Comparison of ENCODE assay signal across 1 cellular context in the genomic region with DNA sequence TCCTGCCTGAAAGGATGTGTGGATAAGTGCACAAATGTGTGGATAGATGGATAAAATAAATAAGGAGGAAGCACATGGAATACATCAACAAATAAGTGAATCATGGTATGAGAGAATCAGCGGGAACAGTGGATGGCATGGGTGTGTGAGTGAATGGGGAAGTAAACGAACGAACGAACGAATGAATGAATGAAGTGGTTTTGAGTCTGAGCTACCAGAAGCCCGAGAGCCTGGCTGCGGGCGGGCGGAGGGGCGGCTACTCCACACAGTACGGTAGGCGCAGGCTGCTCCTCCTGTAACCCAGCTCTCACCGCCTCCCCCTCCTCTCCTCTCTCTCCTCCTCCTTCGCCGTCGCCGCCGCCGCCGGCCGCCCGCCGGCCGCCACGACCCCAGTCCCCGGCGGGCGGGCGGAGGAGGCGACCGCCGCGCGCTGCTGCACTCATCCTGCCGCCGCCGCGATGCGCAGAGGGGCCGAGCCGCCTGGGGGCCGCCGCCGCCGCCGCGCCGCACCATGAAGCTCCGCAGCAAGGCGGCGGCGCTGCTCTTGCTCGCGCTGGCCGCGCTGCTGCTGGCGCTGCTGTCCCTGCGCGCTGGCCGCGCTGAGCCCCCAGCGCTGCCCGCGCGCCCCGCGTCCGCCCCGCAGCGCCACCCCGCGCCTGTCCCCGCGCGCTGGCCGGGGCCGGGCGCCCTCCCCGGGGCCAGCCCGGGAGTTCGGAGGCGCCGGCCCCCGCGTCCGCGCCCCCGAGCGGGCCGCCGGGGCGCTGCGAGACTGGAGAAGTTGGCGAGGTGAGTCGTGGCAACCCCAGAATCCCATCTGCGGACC.
TF ChIP-seq lines count a peak whose summit lies in the region.

GXYLT2 (plus strand) TSS at position 324 of the 823 bp plus-strand sequence; CDS start at position 512, 188 bp downstream.

TF ChIP-seq in HepG2, 621 proteins besides CTCF, POLR2A, EP300 and RAD21 (continued from another document):
- TF ChIP-seq, protein P1, sequence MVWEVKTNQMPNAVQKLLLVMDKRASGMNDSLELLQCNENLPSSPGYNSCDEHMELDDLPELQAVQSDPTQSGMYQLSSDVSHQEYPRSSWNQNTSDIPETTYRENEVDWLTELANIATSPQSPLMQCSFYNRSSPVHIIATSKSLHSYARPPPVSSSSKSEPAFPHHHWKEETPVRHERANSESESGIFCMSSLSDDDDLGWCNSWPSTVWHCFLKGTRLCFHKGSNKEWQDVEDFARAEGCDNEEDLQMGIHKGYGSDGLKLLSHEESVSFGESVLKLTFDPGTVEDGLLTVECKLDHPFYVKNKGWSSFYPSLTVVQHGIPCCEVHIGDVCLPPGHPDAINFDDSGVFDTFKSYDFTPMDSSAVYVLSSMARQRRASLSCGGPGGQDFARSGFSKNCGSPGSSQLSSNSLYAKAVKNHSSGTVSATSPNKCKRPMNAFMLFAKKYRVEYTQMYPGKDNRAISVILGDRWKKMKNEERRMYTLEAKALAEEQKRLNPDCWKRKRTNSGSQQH (CRISPR knock-in tag; IDR thresholded peaks at IDR 0.05; ENCODE audit: low read depth), result peak; percentile 43; the same call in 1 of the 2 replicates
- TF ChIP-seq YEATS4 (CRISPR knock-in tag; IDR thresholded peaks at IDR 0.05; ENCODE audit: borderline replicate concordance) (peak; percentile 33; the same call in 1 of the 2 replicates), HIVEP1 (CRISPR knock-in tag; IDR thresholded peaks at IDR 0.05) (no peak), NR0B2 (CRISPR knock-in tag; IDR thresholded peaks at IDR 0.05) (no peak), ZNF782 (CRISPR knock-in tag; IDR thresholded peaks at IDR 0.05; ENCODE audit: borderline replicate concordance) (peak; percentile 64; the same call in 1 of the 2 replicates), STAG1 (CRISPR knock-in tag; IDR thresholded peaks at IDR 0.05) (no peak), RBFOX2 (IDR thresholded peaks at IDR 0.05; ENCODE audit: low read depth, low read length) (peak; percentile 51; the same call in 1 of the 2 replicates), SIX4 (CRISPR knock-in tag; IDR thresholded peaks at IDR 0.05) (no peak), KAT8 (CRISPR knock-in tag; IDR thresholded peaks at IDR 0.05) (no peak), RXRA (CRISPR knock-in tag; IDR thresholded peaks at IDR 0.05) (no peak), ADNP (CRISPR knock-in tag; IDR thresholded peaks at IDR 0.05) (0 out of 2 replicates have a peak, but pooled peaks have one; percentile 6), ZNF746 (CRISPR knock-in tag; IDR thresholded peaks at IDR 0.05) (no peak), ZNF24 (IDR thresholded peaks at IDR 0.05) (peak; percentile 93), ZKSCAN5 (CRISPR knock-in tag; IDR thresholded peaks at IDR 0.05) (peak; percentile 84; the same call in 1 of the 2 replicates), NR1H2 (CRISPR knock-in tag; IDR thresholded peaks at IDR 0.05; ENCODE audit: borderline replicate concordance, low read depth) (no peak), KMT2A (CRISPR knock-in tag; IDR thresholded peaks at IDR 0.05) (no peak), KDM2A (CRISPR knock-in tag; IDR thresholded peaks at IDR 0.05; ENCODE audit: borderline replicate concordance, low read depth) (peak; percentile 36; the same call in 1 of the 2 replicates), HNRNPLL (IDR thresholded peaks at IDR 0.05; ENCODE audit: low read depth, low read length, poor library complexity, severe bottlenecking) (peak; percentile 51)
- TF ChIP-seq, protein P2, sequence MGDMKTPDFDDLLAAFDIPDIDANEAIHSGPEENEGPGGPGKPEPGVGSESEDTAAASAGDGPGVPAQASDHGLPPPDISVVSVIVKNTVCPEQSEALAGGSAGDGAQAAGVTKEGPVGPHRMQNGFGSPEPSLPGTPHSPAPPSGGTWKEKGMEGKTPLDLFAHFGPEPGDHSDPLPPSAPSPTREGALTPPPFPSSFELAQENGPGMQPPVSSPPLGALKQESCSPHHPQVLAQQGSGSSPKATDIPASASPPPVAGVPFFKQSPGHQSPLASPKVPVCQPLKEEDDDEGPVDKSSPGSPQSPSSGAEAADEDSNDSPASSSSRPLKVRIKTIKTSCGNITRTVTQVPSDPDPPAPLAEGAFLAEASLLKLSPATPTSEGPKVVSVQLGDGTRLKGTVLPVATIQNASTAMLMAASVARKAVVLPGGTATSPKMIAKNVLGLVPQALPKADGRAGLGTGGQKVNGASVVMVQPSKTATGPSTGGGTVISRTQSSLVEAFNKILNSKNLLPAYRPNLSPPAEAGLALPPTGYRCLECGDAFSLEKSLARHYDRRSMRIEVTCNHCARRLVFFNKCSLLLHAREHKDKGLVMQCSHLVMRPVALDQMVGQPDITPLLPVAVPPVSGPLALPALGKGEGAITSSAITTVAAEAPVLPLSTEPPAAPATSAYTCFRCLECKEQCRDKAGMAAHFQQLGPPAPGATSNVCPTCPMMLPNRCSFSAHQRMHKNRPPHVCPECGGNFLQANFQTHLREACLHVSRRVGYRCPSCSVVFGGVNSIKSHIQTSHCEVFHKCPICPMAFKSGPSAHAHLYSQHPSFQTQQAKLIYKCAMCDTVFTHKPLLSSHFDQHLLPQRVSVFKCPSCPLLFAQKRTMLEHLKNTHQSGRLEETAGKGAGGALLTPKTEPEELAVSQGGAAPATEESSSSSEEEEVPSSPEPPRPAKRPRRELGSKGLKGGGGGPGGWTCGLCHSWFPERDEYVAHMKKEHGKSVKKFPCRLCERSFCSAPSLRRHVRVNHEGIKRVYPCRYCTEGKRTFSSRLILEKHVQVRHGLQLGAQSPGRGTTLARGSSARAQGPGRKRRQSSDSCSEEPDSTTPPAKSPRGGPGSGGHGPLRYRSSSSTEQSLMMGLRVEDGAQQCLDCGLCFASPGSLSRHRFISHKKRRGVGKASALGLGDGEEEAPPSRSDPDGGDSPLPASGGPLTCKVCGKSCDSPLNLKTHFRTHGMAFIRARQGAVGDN (CRISPR knock-in tag; IDR thresholded peaks at IDR 0.05), result peak; percentile 38; the same call in 1 of the 2 replicates
